ENCODE assay signal across 1 cellular context in genomic region chr9:133930046-133931015, GRCh38.
TF ChIP-seq lines count a peak whose summit lies in the region.

No MANE protein-coding gene starts in this region.

TF ChIP-seq in SK-N-SH, 30 proteins besides CTCF, POLR2A, EP300 and RAD21 (continued from another document):
- TF ChIP-seq ZBTB33 (IDR thresholded peaks at IDR 0.05; ENCODE audit: borderline replicate concordance, low read depth): no peak
- no peak for TF ChIP-seq MEF2A (IDR thresholded peaks at IDR 0.05; ENCODE audit: borderline replicate concordance, low read depth)
- no peak for TF ChIP-seq IRF3 (IDR thresholded peaks at IDR 0.05; ENCODE audit: low read depth, low read length)
- TF ChIP-seq FOSL2 (IDR thresholded peaks at IDR 0.05; ENCODE audit: borderline replicate concordance, low read depth): no peak
- no peak for TF ChIP-seq TAF1 (IDR thresholded peaks at IDR 0.05; ENCODE audit: borderline replicate concordance, low read depth, low read length)
